8 cellular contexts compared by ENCODE assay signal in the genomic region with DNA sequence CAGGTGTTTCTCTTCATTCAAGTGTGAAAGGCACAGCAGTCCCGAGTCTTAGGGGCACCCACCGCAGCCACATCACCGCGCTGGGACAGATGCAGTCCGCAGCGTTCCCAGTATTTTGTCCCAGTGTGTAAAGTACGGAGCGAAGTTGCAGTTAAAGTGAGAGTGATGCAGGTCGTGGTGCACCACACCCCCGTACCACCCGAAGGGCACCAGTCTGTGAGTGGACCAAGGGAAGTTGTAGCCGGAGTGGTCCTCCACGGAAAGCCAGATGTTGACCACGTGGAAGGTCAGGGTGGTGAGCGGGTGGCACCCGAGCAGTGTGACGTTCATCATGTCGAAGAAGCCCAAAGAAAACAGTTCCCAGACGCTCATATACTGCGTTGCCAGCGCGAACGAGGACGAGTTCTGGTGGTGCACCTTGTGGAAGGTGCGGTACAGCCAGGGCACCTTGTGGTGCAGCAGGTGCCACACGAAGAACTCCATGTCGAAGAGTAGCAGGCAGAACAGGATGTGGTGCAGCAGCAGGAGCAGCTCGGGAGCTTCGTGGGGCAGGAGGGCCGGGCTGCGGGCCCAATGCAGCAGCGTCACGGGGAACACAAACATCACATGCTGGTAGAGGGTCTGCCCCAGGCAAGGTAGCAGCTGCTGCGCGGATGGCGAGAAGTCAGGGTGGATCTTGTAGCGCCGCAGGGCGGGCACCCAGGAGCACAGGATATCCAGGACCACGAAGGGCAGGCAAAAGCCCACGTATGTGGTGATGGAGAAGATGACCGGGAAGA. TPM values are rescaled to one million over a fixed set of nuclear protein-coding genes. Genes with fewer than 3 reads are reported as not detected.
DNase-seq lines count a peak whose midpoint lies in the region; ATAC-seq lines count a peak whose summit lies in the region.

No MANE protein-coding gene starts in this region.

- peak overlapping the region; percentile 61 for H3K27ac Mint-ChIP-seq in activated T-helper 1 cell treated with anti-CD3 and anti-CD28 coated beads, Interleukin-12 subunit alpha, Interleukin-12 subunit beta, Interleukin-2, Interleukin-4 antibody, amounts not matched to agents 30 ng/mL and 10 ng/mL and 1 ng/mL, durations not matched to agents 14 hours and 24 hours and 36 hours

- H3K27me3 Mint-ChIP-seq in activated T-helper 1 cell treated with anti-CD3 and anti-CD28 coated beads, Interleukin-12 subunit alpha, Interleukin-12 subunit beta, Interleukin-2, Interleukin-4 antibody, amounts not matched to agents 30 ng/mL and 10 ng/mL and 1 ng/mL, durations not matched to agents 14 hours and 24 hours and 36 hours (ENCODE audit: insufficient read depth) = peaks cover 32% of the 10 kb centered on the region

- H4K91ac ChIP-seq in trophoblast cell (ENCODE audit: low read depth, low read length) = no peak overlapping the region

- H2BK5ac ChIP-seq in trophoblast cell (ENCODE audit: low read depth, low read length, poor library complexity) = no peak overlapping the region

- H3K4ac ChIP-seq in trophoblast cell (ENCODE audit: low read depth, low read length) = no peak overlapping the region

- peaks cover 9% of the 10 kb centered on the region for H3K4me1 Mint-ChIP-seq in activated T-helper 1 cell treated with anti-CD3 and anti-CD28 coated beads, Interleukin-12 subunit alpha, Interleukin-12 subunit beta, Interleukin-2, Interleukin-4 antibody, amounts not matched to agents 30 ng/mL and 10 ng/mL and 1 ng/mL, durations not matched to agents 14 hours and 24 hours and 36 hours (ENCODE audit: low read depth)

- no peak overlapping the region for H3K14ac ChIP-seq in trophoblast cell (ENCODE audit: low read length)

- intact Hi-C loops in activated T-helper 1 cell treated with anti-CD3 and anti-CD28 coated beads, Interleukin-12 subunit alpha, Interleukin-12 subunit beta, Interleukin-2, Interleukin-4 antibody, amounts not matched to agents 30 ng/mL and 10 ng/mL and 1 ng/mL, durations not matched to agents 14 hours and 24 hours and 36 hours (cut with micrococcal nuclease) = loop anchor here (2.0 kb wide), 2 partner anchors 44 to 122 kb away; no protein-coding TSS in a partner anchor
- intact Hi-C loops in head of caudate nucleus (cut with DNase I) = no loop called here

- H3K4me1 ChIP-seq in HUES64 (ENCODE audit: insufficient read depth, low read length) (peaks cover 18% of the 10 kb centered on the region), trophoblast cell (ENCODE audit: control insufficient read depth in 1 of 2, insufficient read depth in 2 of 2, low read length in 2 of 2) (peaks cover 6 to 7% of the 10 kb centered on the region in 2 experiments)

- H3K27me3 ChIP-seq in HUES64 (ENCODE audit: insufficient read depth, low read length) (peaks cover 86% of the 10 kb centered on the region), trophoblast cell (ENCODE audit: insufficient read depth, low read length) (peaks cover 30% of the 10 kb centered on the region)

- H2BK12ac ChIP-seq in trophoblast cell (ENCODE audit: low read length) = no peak overlapping the region

- no peaks in the 10 kb centered on the region for H3K9me3 Mint-ChIP-seq in activated T-helper 1 cell treated with anti-CD3 and anti-CD28 coated beads, Interleukin-12 subunit alpha, Interleukin-12 subunit beta, Interleukin-2, Interleukin-4 antibody, amounts not matched to agents 30 ng/mL and 10 ng/mL and 1 ng/mL, durations not matched to agents 14 hours and 24 hours and 36 hours

- H3K4me3 Mint-ChIP-seq in activated T-helper 1 cell treated with anti-CD3 and anti-CD28 coated beads, Interleukin-12 subunit alpha, Interleukin-12 subunit beta, Interleukin-2, Interleukin-4 antibody, amounts not matched to agents 30 ng/mL and 10 ng/mL and 1 ng/mL, durations not matched to agents 14 hours and 24 hours and 36 hours = peak overlapping the region; percentile 81

- no peak overlapping the region for H3K18ac ChIP-seq in trophoblast cell (ENCODE audit: low read length)

- H2BK120ac ChIP-seq in trophoblast cell (ENCODE audit: insufficient read depth, low read length, poor library complexity) = no peak overlapping the region

- H3K9me3 ChIP-seq in HUES64 (ENCODE audit: insufficient read depth, low read depth, low read length) = no peaks in the 10 kb centered on the region
- peaks cover 4% of the 10 kb centered on the region for H3K9me3 ChIP-seq in trophoblast cell (ENCODE audit: insufficient read depth, low read depth, low read length)

- no peak overlapping the region for H3K23ac ChIP-seq in trophoblast cell (ENCODE audit: low read length)

- H3K36me3 ChIP-seq in HUES64 (ENCODE audit: insufficient read depth, low read length) (no peaks in the 10 kb centered on the region), trophoblast cell (ENCODE audit: control insufficient read depth in 1 of 2, insufficient read depth in 2 of 2, low read length in 2 of 2) (no peaks in the 10 kb centered on the region)

- no peak for ATAC-seq in HG02759 (IDR thresholded peaks at IDR 0.05; ENCODE audit: unreplicated experiment)

- peak; percentile 48 for DNase-seq in CD1c-positive myeloid dendritic cell (ENCODE audit: extremely low spot score)
- peak; percentile 18 for DNase-seq in activated T-helper 1 cell treated with anti-CD3 and anti-CD28 coated beads, Interleukin-12 subunit alpha, Interleukin-12 subunit beta, Interleukin-2, Interleukin-4 antibody, amounts not matched to agents 30 ng/mL and 10 ng/mL and 1 ng/mL, durations not matched to agents 14 hours and 24 hours and 36 hours (ENCODE audit: low spot score)
- peak in 30 of 42 donors; percentile 6 to 64 (median 32) for DNase-seq in head of caudate nucleus
- peak; percentile 56 to 67 for DNase-seq in trophoblast cell
- DNase-seq in cortex of kidney (lab: John Stamatoyannopoulos, UW) = no peak
- DNase-seq in NCI-H774 (lab: John Stamatoyannopoulos, UW) = no peak

- H3K27ac ChIP-seq in HUES64 (ENCODE audit: low read depth, low read length) (no peak overlapping the region), trophoblast cell (ENCODE audit: low read depth, low read length) (no peak overlapping the region)

- H3K4me3 ChIP-seq in HUES64 (ENCODE audit: low read length) (peak overlapping the region; percentile 49), trophoblast cell (ENCODE audit: low read depth, low read length) (peak overlapping the region; percentile 10)

- H3K79me1 ChIP-seq in trophoblast cell (ENCODE audit: low read length) = no peaks in the 10 kb centered on the region

- no peak overlapping the region for H2AFZ ChIP-seq in trophoblast cell (ENCODE audit: insufficient read depth, low read length, poor library complexity)

- H2AK5ac ChIP-seq in trophoblast cell (ENCODE audit: low read length) = no peak overlapping the region

- no peak overlapping the region for H4K8ac ChIP-seq in trophoblast cell (ENCODE audit: low read depth, low read length)

- WGBS in HUES64 = 7% methylated on average over 42 of the region's 42 CpGs
- no CpG with 5 or more reads among the region's 42 CpGs for WGBS in trophoblast cell (ENCODE audit: extremely low coverage, insufficient coverage, insufficient read length)

- no peak overlapping the region for H4K12ac ChIP-seq in trophoblast cell (ENCODE audit: low read depth, low read length)

- H3K36me3 Mint-ChIP-seq in activated T-helper 1 cell treated with anti-CD3 and anti-CD28 coated beads, Interleukin-12 subunit alpha, Interleukin-12 subunit beta, Interleukin-2, Interleukin-4 antibody, amounts not matched to agents 30 ng/mL and 10 ng/mL and 1 ng/mL, durations not matched to agents 14 hours and 24 hours and 36 hours (ENCODE audit: low read depth) = no peaks in the 10 kb centered on the region

- H3K9ac ChIP-seq in HUES64 (ENCODE audit: low read depth, low read length) (no peak overlapping the region), trophoblast cell (ENCODE audit: low read length) (no peak overlapping the region)

- H3K4me2 ChIP-seq in trophoblast cell (ENCODE audit: low read length) = peak overlapping the region; percentile 63

- H3K79me2 ChIP-seq in trophoblast cell (ENCODE audit: control insufficient read depth, insufficient read depth, low read length, poor library complexity) = no peaks in the 10 kb centered on the region

RNA-seq across cellular contexts. Expression of a gene that starts 0.5 kb away (rescaled TPM):
- polyA plus RNA-seq in HUES64 (2013, experiment 1 of 2) = 0.15 TPM
- polyA plus RNA-seq in HUES64 (2013, experiment 2 of 2) = 0.25 TPM
- total RNA-seq in activated T-helper 1 cell treated with anti-CD3 and anti-CD28 coated beads, Interleukin-12 subunit alpha, Interleukin-12 subunit beta, Interleukin-2, Interleukin-4 antibody, amounts not matched to agents 30 ng/mL and 10 ng/mL and 1 ng/mL, durations not matched to agents 14 hours and 24 hours and 36 hours = not detected in 2 replicates
- not detected in 2 replicates for polyA plus RNA-seq in trophoblast cell (2013)

RNA-seq across cellular contexts. Expression of a gene that starts 45.0 kb away (rescaled TPM):
- 47.1 TPM for polyA plus RNA-seq in HUES64 (2013, experiment 1 of 2)
- 60.0 TPM for polyA plus RNA-seq in HUES64 (2013, experiment 2 of 2)
- total RNA-seq in activated T-helper 1 cell treated with anti-CD3 and anti-CD28 coated beads, Interleukin-12 subunit alpha, Interleukin-12 subunit beta, Interleukin-2, Interleukin-4 antibody, amounts not matched to agents 30 ng/mL and 10 ng/mL and 1 ng/mL, durations not matched to agents 14 hours and 24 hours and 36 hours = 5.3 and 6.2 TPM in 2 replicates
- polyA plus RNA-seq in trophoblast cell (2013) = 27.3 and 27.4 TPM in 2 replicates

Comparison
In these comparisons a context has a peak if more than half of its experiments do, and no peak if none do; other contexts are left out.
1. DNase-seq: peak in CD1c-positive myeloid dendritic cell (single experiment), activated T-helper 1 cell treated with anti-CD3 and anti-CD28 coated beads, Interleukin-12 subunit alpha, Interleukin-12 subunit beta, Interleukin-2, Interleukin-4 antibody, amounts not matched to agents 30 ng/mL and 10 ng/mL and 1 ng/mL, durations not matched to agents 14 hours and 24 hours and 36 hours (single experiment), head of caudate nucleus (30 of 42) and trophoblast cell (2 of 2); none in cortex of kidney (single experiment) and NCI-H774 (single experiment).